Comparison of ENCODE assay signal across 18 cellular contexts in the genomic region with DNA sequence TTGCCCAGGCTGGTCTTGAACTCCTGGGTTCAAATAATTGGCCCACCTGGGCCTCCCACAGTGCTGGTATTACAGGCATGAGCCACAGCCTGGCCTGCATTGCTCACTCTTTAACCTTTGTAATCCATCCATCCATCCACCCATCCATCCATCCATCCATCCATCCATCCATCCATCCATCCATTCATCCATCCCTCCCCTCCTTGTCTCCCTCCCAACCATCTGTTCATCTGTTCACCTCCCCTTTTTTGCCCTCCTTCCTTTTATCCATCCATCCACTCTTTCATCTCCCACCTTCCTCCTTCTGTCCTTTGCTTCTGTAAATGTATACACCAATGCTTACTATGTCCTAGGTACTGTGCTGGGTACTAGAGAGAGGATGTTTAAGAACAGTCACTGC.
"Had no signal": no experiment of that assay in that cellular context is flagged by ENCODE, and none has a peak within 500 bp of the region (broad histone marks: within the 10 kb centered on the region; RNA-seq: fewer than 3 reads in every experiment).

No MANE protein-coding gene starts in this region.

- DNase-seq: activated CD4-positive, alpha-beta T cell treated with anti-CD3 and anti-CD28 coated beads, Interleukin-2, amount 10 ng/mL, durations not matched to agents 7 days and 5 days; activated naive CD4-positive, alpha-beta T cell treated with anti-CD3 and anti-CD28 coated beads, Interleukin-2, amount 10 ng/mL, durations not matched to agents 7 days and 5 days; activated T-cell treated with anti-CD3 and anti-CD28 coated beads for 4 hours; effector memory CD8-positive, alpha-beta T cell; hypothalamus; kidney; midbrain; stimulated activated CD4-positive, alpha-beta T cell treated with anti-CD3 and anti-CD28 coated beads, Interleukin-12 subunit alpha, Interleukin-12 subunit beta, amount 100 ng/mL, for 4 hours; stimulated activated CD4-positive, alpha-beta T cell treated with anti-CD3 and anti-CD28 coated beads, Interleukin-1b, Interleukin-23, amount 100 ng/mL, for 48 hours; stimulated activated CD8-positive, alpha-beta memory T cell treated with anti-CD3 and anti-CD28 coated beads, Interleukin-4, amount 100 ng/mL, for 48 hours; stimulated activated naive CD8-positive, alpha-beta T cell treated with anti-CD3 and anti-CD28 coated beads, Interleukin-15, Interleukin-2, amounts not matched to agents 100 U/mL and 50 U/mL, for 24 hours; substantia nigra; tibial artery had no signal

- H3K36me3 Mint-ChIP-seq: activated naive CD4-positive, alpha-beta T cell treated with anti-CD3 and anti-CD28 coated beads, Interleukin-2, amount 10 ng/mL, durations not matched to agents 7 days and 5 days had no signal

- ATAC-seq: effector memory CD8-positive, alpha-beta T cell; left lobe of liver; stimulated activated naive CD8-positive, alpha-beta T cell treated with anti-CD3 and anti-CD28 coated beads, Interleukin-15, Interleukin-2, amounts not matched to agents 100 U/mL and 50 U/mL, for 24 hours had no signal

- H3K27me3 Mint-ChIP-seq: effector memory CD8-positive, alpha-beta T cell had no signal

- H3K27me3 ChIP-seq: tibial artery had no signal

- H3K27ac ChIP-seq: SK-N-MC, tibial artery had no signal

- H3K4me3 ChIP-seq: lung, SK-N-MC, tibial artery had no signal

- H3K4me3 Mint-ChIP-seq: activated CD4-positive, alpha-beta T cell treated with anti-CD3 and anti-CD28 coated beads, Interleukin-2, amount 10 ng/mL, durations not matched to agents 7 days and 5 days; activated naive CD4-positive, alpha-beta T cell treated with anti-CD3 and anti-CD28 coated beads, Interleukin-2, amount 10 ng/mL, durations not matched to agents 7 days and 5 days; effector memory CD8-positive, alpha-beta T cell; neural crest cell had no signal

- H3K27ac Mint-ChIP-seq: progenitor cell of endocrine pancreas had no signal

- H3K4me1 ChIP-seq: tibial artery had no signal

- H3K9me3 ChIP-seq: tibial artery had no signal

- H3K9me3 Mint-ChIP-seq: activated CD4-positive, alpha-beta T cell treated with anti-CD3 and anti-CD28 coated beads, Interleukin-2, amount 10 ng/mL, durations not matched to agents 7 days and 5 days; activated naive CD4-positive, alpha-beta T cell treated with anti-CD3 and anti-CD28 coated beads, Interleukin-2, amount 10 ng/mL, durations not matched to agents 7 days and 5 days; effector memory CD8-positive, alpha-beta T cell; neural crest cell had no signal
